Comparison of ENCODE assay signal across 27 cellular contexts in the genomic region with DNA sequence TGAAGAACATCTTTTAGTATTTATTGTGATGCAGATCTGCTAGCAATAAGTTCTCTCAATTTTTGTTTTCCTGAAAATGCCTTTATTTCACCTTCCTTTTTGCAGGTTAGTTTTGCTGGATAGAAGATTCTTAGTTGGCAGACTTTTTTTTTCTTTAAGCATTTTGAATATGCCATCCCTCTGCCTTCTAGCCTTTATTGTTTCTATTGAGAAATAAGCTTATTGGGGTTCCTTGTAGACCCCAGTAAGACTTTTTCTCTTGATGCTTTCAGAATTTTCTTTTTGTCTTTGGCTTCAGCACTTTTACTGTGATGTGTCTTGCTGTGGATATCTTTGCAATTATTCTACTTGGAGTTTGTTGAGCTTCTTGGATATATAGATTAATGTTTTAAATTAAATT.
"Had no signal": no experiment of that assay in that cellular context is flagged by ENCODE, and none has a peak within 500 bp of the region (broad histone marks: within the 10 kb centered on the region; RNA-seq: fewer than 3 reads in every experiment).

No MANE protein-coding gene starts in this region.

- H3K27me3 ChIP-seq: stomach, suprapubic skin, testis, thyroid gland, tibial artery, tibial nerve, transverse colon, upper lobe of left lung, upper lobe of right lung, uterus, vagina had no signal

- H3K4me1 ChIP-seq: stomach, suprapubic skin, testis, transverse colon, upper lobe of left lung, upper lobe of right lung, vagina had no signal

- ATAC-seq: stimulated activated effector memory CD8-positive, alpha-beta T cell treated with anti-CD3 and anti-CD28 coated beads, Interleukin-12 subunit alpha, Interleukin-12 subunit beta, amount 100 ng/mL, for 72 hours; stimulated activated memory B cell treated with anti-CD40 and anti-IgM and Interleukin-4, amounts not matched to agents 10 μg/mL and 1 μg/mL and 100 μg/mL, for 72 hours; stimulated activated naive B cell treated with anti-CD40 and anti-IgM and Interleukin-4, amounts not matched to agents 10 μg/mL and 1 μg/mL and 100 μg/mL, for 72 hours; stimulated activated naive CD8-positive, alpha-beta T cell treated with anti-CD3 and anti-CD28 coated beads, Interleukin-15, amount 100 ng/mL, for 72 hours; stimulated activated naive CD8-positive, alpha-beta T cell treated with anti-CD3 and anti-CD28 coated beads, Interleukin-15, Interleukin-2, amounts not matched to agents 100 U/mL and 50 U/mL, for 24 hours; upper lobe of right lung had no signal

- H3K36me3 ChIP-seq: thoracic aorta, thyroid gland, upper lobe of left lung, upper lobe of right lung, uterus, vagina had no signal

- H3K4me3 ChIP-seq: stomach, suprapubic skin, testis, thoracic aorta, thyroid gland, tibial artery, tibial nerve, transverse colon, upper lobe of left lung, upper lobe of right lung, uterus, vagina had no signal

- FAIRE-seq: urothelium cell line had no signal

- DNase-seq: stimulated activated CD4-positive, alpha-beta T cell treated with anti-CD3 and anti-CD28 coated beads, Interleukin-2, amount 100 ng/mL, for 48 hours; stimulated activated CD4-positive, alpha-beta T cell treated with anti-CD3 and anti-CD28 coated beads, Interleukin-4, amount 100 ng/mL, for 1 hour; stimulated activated CD4-positive, alpha-beta T cell treated with anti-CD3 and anti-CD28 coated beads, Interleukin-4, amount 100 ng/mL, for 24 hours; stimulated activated CD4-positive, alpha-beta T cell treated with anti-CD3 and anti-CD28 coated beads, Interleukin-4, amount 100 ng/mL, for 4 hours; stimulated activated CD8-positive, alpha-beta memory T cell treated with anti-CD3 and anti-CD28 coated beads, Interleukin-4, amount 100 ng/mL, for 48 hours; stimulated activated naive B cell treated with anti-CD40 and anti-IgM and Interleukin-4, amounts not matched to agents 10 μg/mL and 1 μg/mL and 100 μg/mL, for 72 hours; stimulated activated naive CD4-positive, alpha-beta T cell; stimulated activated naive CD4-positive, alpha-beta T cell treated with Interleukin-2 at 50 U/mL for 16 hours; stimulated activated naive CD8-positive, alpha-beta T cell treated with anti-CD3 and anti-CD28 coated beads, Interleukin-15, amount 100 ng/mL, for 72 hours; stimulated activated naive CD8-positive, alpha-beta T cell treated with anti-CD3 and anti-CD28 coated beads, Interleukin-15, Interleukin-2, amounts not matched to agents 100 U/mL and 50 U/mL, for 24 hours; stomach; substantia nigra; testis; thyroid gland; tibial artery; transverse colon; trophoblast cell; upper lobe of left lung; upper lobe of right lung; uterus had no signal

- H3K27ac ChIP-seq: stomach, suprapubic skin, testis, thoracic aorta, thyroid gland, tibial artery, tibial nerve, transverse colon, upper lobe of left lung, upper lobe of right lung, vagina had no signal

- H3K9me3 ChIP-seq: testis, thyroid gland, upper lobe of right lung, uterus had no signal
